8 cellular contexts compared by ENCODE assay signal in genomic region chr11:131748146-131749050, GRCh38.
DNase-seq lines count a peak whose midpoint lies in the region; ATAC-seq lines count a peak whose summit lies in the region.

No MANE protein-coding gene starts in this region.

- DNase-seq in COLO668 (lab: John Stamatoyannopoulos, UW; ENCODE audit: unreplicated experiment) (peak; percentile 77), OCI-M1 (lab: John Stamatoyannopoulos, UW) (peak; percentile 73), caudate nucleus (lab: John Stamatoyannopoulos, UW) (peak in 57 of 61 donors; percentile 6 to 80 (median 43)), left lobe of liver (ENCODE audit: low spot score) (peak; percentile 58)
- peak; percentile 62 for DNase-seq in stimulated activated CD8-positive, alpha-beta memory T cell treated with anti-CD3 and anti-CD28 coated beads, Interleukin-4, amount 100 ng/mL, for 48 hours

- ATAC-seq in GM19025 (IDR thresholded peaks at IDR 0.05; ENCODE audit: low read depth, unreplicated experiment) (peak; percentile 60), HG03565 (IDR thresholded peaks at IDR 0.05; ENCODE audit: unreplicated experiment) (peak; percentile 84), left lobe of liver (peak; percentile 98), GM21447 (IDR thresholded peaks at IDR 0.05; ENCODE audit: unreplicated experiment) (no peak)

- no peak overlapping the region for H3K27ac ChIP-seq in caudate nucleus (ENCODE audit: low read depth, low read length)
